Comparison of ENCODE assay signal across 8 cellular contexts in genomic region chr2:61065706-61066688, GRCh38. TPM values are rescaled to one million over a fixed set of nuclear protein-coding genes. Genes with fewer than 3 reads are reported as not detected.
A peak's percentile ranks its signal among the peaks of the same experiment; 100 is the strongest.
DNase-seq lines count a peak whose midpoint lies in the region; ATAC-seq and TF ChIP-seq lines count a peak whose summit lies in the region.

Gene SANBR, plus strand, starts transcription at chr2:61065871. Its CDS starts 4,480 bp downstream, at chr2:61070351.

- no peaks in the 10 kb centered on the region for H3K9me3 Mint-ChIP-seq in nephron progenitor cell

- H3K79me2 ChIP-seq in Karpas-422 (ENCODE audit: low read length): peaks cover 36% of the 10 kb centered on the region

- H3K4me3 ChIP-seq in Karpas-422 (ENCODE audit: low read length): peak within 1 kb of the TSS; percentile 88
- peak within 1 kb of the TSS; percentile 97 for H3K4me3 ChIP-seq in RWPE2 (ENCODE audit: severe bottlenecking)
- H3K4me3 ChIP-seq in fibroblast of villous mesenchyme (ENCODE audit: low read depth, low read length): peak within 1 kb of the TSS; percentile 76

- peaks cover 19% of the 10 kb centered on the region for H3K36me3 Mint-ChIP-seq in nephron progenitor cell (ENCODE audit: low read depth)

- H3K27me3 ChIP-seq in Karpas-422 (ENCODE audit: low read length): no peaks in the 10 kb centered on the region
- H3K27me3 ChIP-seq in RWPE2 (ENCODE audit: insufficient read depth, poor library complexity, severe bottlenecking): no peaks in the 10 kb centered on the region

- H3K27ac ChIP-seq in Karpas-422 (ENCODE audit: low read length) (peak within 1 kb of the TSS; percentile 19; the same call in 1 of the 2 replicates), RWPE2 (ENCODE audit: poor library complexity, severe bottlenecking) (peak within 1 kb of the TSS; percentile 50)

- peak; percentile 95 for ATAC-seq in GM21825 (IDR thresholded peaks at IDR 0.05; ENCODE audit: unreplicated experiment)
- ATAC-seq in RWPE2 (ENCODE audit: low read depth): peak; percentile 98
- peak; percentile 99 for ATAC-seq in stimulated activated naive CD8-positive, alpha-beta T cell treated with anti-CD3 and anti-CD28 coated beads, Interleukin-15, Interleukin-2, amounts not matched to agents 100 U/mL and 50 U/mL, for 24 hours

- H3K27me3 Mint-ChIP-seq in nephron progenitor cell (ENCODE audit: low read depth, poor library complexity): no peaks in the 10 kb centered on the region

- peaks cover 24% of the 10 kb centered on the region for H3K4me1 Mint-ChIP-seq in nephron progenitor cell

- H3K9me3 ChIP-seq in Karpas-422 (ENCODE audit: low read length) (no peaks in the 10 kb centered on the region), RWPE2 (ENCODE audit: severe bottlenecking) (no peaks in the 10 kb centered on the region)

- TF ChIP-seq CTCF in RWPE2 (IDR thresholded peaks at IDR 0.05; ENCODE audit: poor library complexity, severe bottlenecking): no peak
- no peak for TF ChIP-seq CTCF in fibroblast of villous mesenchyme (IDR thresholded peaks at IDR 0.05; ENCODE audit: insufficient read depth, low read depth, low read length)
- no peak for TF ChIP-seq CTCF in nephron progenitor cell (IDR thresholded peaks at IDR 0.05)

- H3K9ac ChIP-seq in Karpas-422 (ENCODE audit: low read length): peak within 1 kb of the TSS; percentile 85

- peak within 1 kb of the TSS; percentile 98 for H3K27ac Mint-ChIP-seq in nephron progenitor cell

- peaks cover 8% of the 10 kb centered on the region for H3K36me3 ChIP-seq in Karpas-422 (ENCODE audit: insufficient read depth, low read length)
- peaks cover 18% of the 10 kb centered on the region for H3K36me3 ChIP-seq in RWPE2 (ENCODE audit: low read depth)

- H2AFZ ChIP-seq in Karpas-422 (ENCODE audit: low read length): peak within 1 kb of the TSS; percentile 93

- H3K4me2 ChIP-seq in Karpas-422 (ENCODE audit: low read depth, low read length, poor library complexity, severe bottlenecking): peak within 1 kb of the TSS; percentile 89

- no peaks in the 10 kb centered on the region for H4K20me1 ChIP-seq in Karpas-422 (ENCODE audit: insufficient read depth, low read depth, low read length)

- DNase-seq in EH (ENCODE audit: low read depth) (peak; percentile 89), Karpas-422 (peak; percentile 97), RWPE2 (ENCODE audit: low spot score) (peak; percentile 78), fibroblast of villous mesenchyme (ENCODE audit: low read depth) (peak; percentile 79), nephron progenitor cell (peak; percentile 90)
- DNase-seq in activated T-helper 9 cell treated with anti-CD3 and anti-CD28 coated beads, Interleukin-2, amount 50 U/mL, for 16 hours (ENCODE audit: low read depth): peak; percentile 79
- DNase-seq in stimulated activated naive CD8-positive, alpha-beta T cell treated with anti-CD3 and anti-CD28 coated beads, Interleukin-15, Interleukin-2, amounts not matched to agents 100 U/mL and 50 U/mL, for 24 hours: peak; percentile 85

- H3K9me2 ChIP-seq in Karpas-422 (replicated peaks; ENCODE audit: insufficient read depth, low read length): no peaks in the 10 kb centered on the region

- H3K4me3 Mint-ChIP-seq in nephron progenitor cell: peak within 1 kb of the TSS; percentile 99

- H3K4me1 ChIP-seq in Karpas-422 (ENCODE audit: low read length): peaks cover 18% of the 10 kb centered on the region
- peaks cover 7% of the 10 kb centered on the region for H3K4me1 ChIP-seq in RWPE2 (ENCODE audit: insufficient read depth, poor library complexity, severe bottlenecking)

RNA-seq across cellular contexts. Expression of gene SANBR, which starts in this region (rescaled TPM):
- 11.2 and 13.3 TPM in 2 replicates for total RNA-seq in Karpas-422 (2014; rRNA removed; shearing (Covaris generic); ENCODE audit: low replicate concordance)
- total RNA-seq in fibroblast of villous mesenchyme: 13.2 and 16.0 TPM in 2 replicates

Comparison
In these comparisons a context has a peak if more than half of its experiments do, and no peak if none do; other contexts are left out.
1. Peak in every context shown above with its lines: DNase-seq, ATAC-seq, H3K4me3 ChIP-seq and H3K27ac ChIP-seq.